9 cellular contexts compared by ENCODE assay signal in genomic region chr9:114386361-114386885, GRCh38. TPM values are rescaled to one million over a fixed set of nuclear protein-coding genes. Genes with fewer than 3 reads are reported as not detected.
DNase-seq lines count a peak whose midpoint lies in the region; ATAC-seq and TF ChIP-seq lines count a peak whose summit lies in the region.
"Had no signal": no experiment of that assay in that cellular context is flagged by ENCODE, and none has a peak within 500 bp of the region (broad histone marks: within the 10 kb centered on the region; RNA-seq: fewer than 3 reads in every experiment).

No MANE protein-coding gene starts in this region.

- no peak overlapping the region for H4K5ac ChIP-seq in H9 (ENCODE audit: insufficient read length, low read depth, low read length)

- H3K23ac ChIP-seq in H9 (ENCODE audit: insufficient read length, low read depth, low read length): no peak overlapping the region

- no peak overlapping the region for H3K4ac ChIP-seq in H9 (ENCODE audit: low read depth, low read length)

- H3K9me3 Mint-ChIP-seq in H9: no peaks in the 10 kb centered on the region
- no peaks in the 10 kb centered on the region for H3K9me3 Mint-ChIP-seq in activated T-helper 1 cell treated with anti-CD3 and anti-CD28 coated beads, Interleukin-12 subunit alpha, Interleukin-12 subunit beta, Interleukin-2, Interleukin-4 antibody, amounts not matched to agents 30 ng/mL and 10 ng/mL and 1 ng/mL, durations not matched to agents 14 hours and 24 hours and 36 hours

- no peaks in the 10 kb centered on the region for H4K20me1 ChIP-seq in H9 (ENCODE audit: control insufficient read depth, insufficient read depth, insufficient read length)

- no peaks in the 10 kb centered on the region for H3K79me1 ChIP-seq in H9 (ENCODE audit: insufficient read depth, low read depth, low read length, poor library complexity, severe bottlenecking)

- no peak overlapping the region for H3K56ac ChIP-seq in H9 (ENCODE audit: insufficient read length, low read depth, low read length)

- no peaks in the 10 kb centered on the region for H3K23me2 ChIP-seq in H9 (ENCODE audit: insufficient read length, low read depth, low read length, poor library complexity, severe bottlenecking)

- no peak overlapping the region for H2AFZ ChIP-seq in H9 (ENCODE audit: low read length)

- H3K27ac ChIP-seq in H9 (ENCODE audit: insufficient read length, low read depth, low read length): no peak overlapping the region
- no peak overlapping the region for H3K27ac ChIP-seq in iPS-18a (ENCODE audit: low read length)
- H3K27ac ChIP-seq in spleen: peak overlapping the region; percentile 91 to 99 (median 95)

- H2BK120ac ChIP-seq in H9 (ENCODE audit: low read depth, low read length, poor library complexity, severe bottlenecking): no peak overlapping the region

- H3K27me3 Mint-ChIP-seq in H9 (ENCODE audit: low read depth): no peaks in the 10 kb centered on the region
- no peaks in the 10 kb centered on the region for H3K27me3 Mint-ChIP-seq in activated T-helper 1 cell treated with anti-CD3 and anti-CD28 coated beads, Interleukin-12 subunit alpha, Interleukin-12 subunit beta, Interleukin-2, Interleukin-4 antibody, amounts not matched to agents 30 ng/mL and 10 ng/mL and 1 ng/mL, durations not matched to agents 14 hours and 24 hours and 36 hours (ENCODE audit: insufficient read depth)

- H3K14ac ChIP-seq in H9 (ENCODE audit: insufficient read depth, low read length): no peak overlapping the region

- no peak overlapping the region for H2BK5ac ChIP-seq in H9 (ENCODE audit: insufficient read length, low read length)

- H3K9me3 ChIP-seq in H9 (ENCODE audit: control insufficient read depth, low read depth, low read length): no peaks in the 10 kb centered on the region
- no peaks in the 10 kb centered on the region for H3K9me3 ChIP-seq in iPS-18a (ENCODE audit: control insufficient read depth, low read depth, low read length)
- no peaks in the 10 kb centered on the region for H3K9me3 ChIP-seq in spleen

- H3K79me2 ChIP-seq in H9 (ENCODE audit: insufficient read depth, low read length): no peaks in the 10 kb centered on the region; the same call in 1 of the 2 replicates

- peak overlapping the region; percentile 62 to 80 for H3K4me3 Mint-ChIP-seq in H9
- peak overlapping the region; percentile 90 for H3K4me3 Mint-ChIP-seq in activated T-helper 1 cell treated with anti-CD3 and anti-CD28 coated beads, Interleukin-12 subunit alpha, Interleukin-12 subunit beta, Interleukin-2, Interleukin-4 antibody, amounts not matched to agents 30 ng/mL and 10 ng/mL and 1 ng/mL, durations not matched to agents 14 hours and 24 hours and 36 hours

- H3K4me3 ChIP-seq in iPS-18a (ENCODE audit: low read length) (peak overlapping the region; percentile 9), spleen (peak overlapping the region; percentile 68 to 88 (median 80))

- no peaks in the 10 kb centered on the region for H3K27me3 ChIP-seq in H9 (ENCODE audit: insufficient read depth, low read length)
- H3K27me3 ChIP-seq in iPS-18a (ENCODE audit: control insufficient read depth, insufficient read depth, low read length): no peaks in the 10 kb centered on the region
- no peaks in the 10 kb centered on the region for H3K27me3 ChIP-seq in spleen (replicated peaks in 1 of 7)

- ATAC-seq in GM21367 (IDR thresholded peaks at IDR 0.05; ENCODE audit: unreplicated experiment): no peak

- intact Hi-C loops in activated T-helper 1 cell treated with anti-CD3 and anti-CD28 coated beads, Interleukin-12 subunit alpha, Interleukin-12 subunit beta, Interleukin-2, Interleukin-4 antibody, amounts not matched to agents 30 ng/mL and 10 ng/mL and 1 ng/mL, durations not matched to agents 14 hours and 24 hours and 36 hours (cut with micrococcal nuclease): loop anchor here (5.0 to 10.0 kb wide), 7 partner anchors 101 to 1112 kb away; partner anchors contain the start of genes C9orf43, CDC26, KIF12 and POLE3
- intact Hi-C loops in spleen (cut with DNase I; ENCODE audit: low total_unique reads): no loop called here

- no peak for TF ChIP-seq POLR2A in spleen (IDR thresholded peaks at IDR 0.05)

- no peak overlapping the region for H4K91ac ChIP-seq in H9 (ENCODE audit: insufficient read length, low read depth, low read length)

- peaks cover 0 to 8% (median 1%) of the 10 kb centered on the region in 3 experiments; a peak in 2 of 7 replicates for H3K36me3 Mint-ChIP-seq in H9 (ENCODE audit: insufficient read depth in 1 of 3, low read depth in 3 of 3)
- H3K36me3 Mint-ChIP-seq in activated T-helper 1 cell treated with anti-CD3 and anti-CD28 coated beads, Interleukin-12 subunit alpha, Interleukin-12 subunit beta, Interleukin-2, Interleukin-4 antibody, amounts not matched to agents 30 ng/mL and 10 ng/mL and 1 ng/mL, durations not matched to agents 14 hours and 24 hours and 36 hours (ENCODE audit: low read depth): peaks cover 58% of the 10 kb centered on the region

- TF ChIP-seq CTCF in H9 (conservative IDR thresholded peaks at IDR 0.05) (no peak), spleen (IDR thresholded peaks at IDR 0.05 in 8 of 11, conservative IDR thresholded peaks at IDR 0.05 in 3 of 11) (no peak)

- H3T11ph ChIP-seq in H9 (ENCODE audit: low read length): no peak overlapping the region

- H2AK5ac ChIP-seq in H9 (ENCODE audit: insufficient read length, low read length): no peak overlapping the region

- H3K27ac Mint-ChIP-seq in H9: peak overlapping the region in 2 of 3 experiments; percentile 10 to 51; a peak in 3 of 7 replicates
- H3K27ac Mint-ChIP-seq in activated T-helper 1 cell treated with anti-CD3 and anti-CD28 coated beads, Interleukin-12 subunit alpha, Interleukin-12 subunit beta, Interleukin-2, Interleukin-4 antibody, amounts not matched to agents 30 ng/mL and 10 ng/mL and 1 ng/mL, durations not matched to agents 14 hours and 24 hours and 36 hours: peak overlapping the region; percentile 93

- H3K18ac ChIP-seq in H9 (ENCODE audit: insufficient read length, low read depth, low read length): no peak overlapping the region

- H3K36me3 ChIP-seq in iPS-18a (ENCODE audit: control insufficient read depth, low read depth, low read length) (no peaks in the 10 kb centered on the region), spleen (peaks cover 0 to 52% (median 1%) of the 10 kb centered on the region in 6 donors)

- no peak overlapping the region for H2BK12ac ChIP-seq in H9 (ENCODE audit: insufficient read length, low read depth, low read length)

- no CpG with 5 or more reads among the region's 10 CpGs for WGBS in H9 (ENCODE audit: extremely low coverage, insufficient read length, low lambda C conversion rate)
- WGBS in spleen, 5 donors: 8 to 21% (median 14%) methylated on average over 9 to 10 of the region's 10 CpGs

- DNase-seq in H9: no peak
- no peak for DNase-seq in activated T-helper 1 cell treated with anti-CD3 and anti-CD28 coated beads, Interleukin-12 subunit alpha, Interleukin-12 subunit beta, Interleukin-2, Interleukin-4 antibody, amounts not matched to agents 30 ng/mL and 10 ng/mL and 1 ng/mL, durations not matched to agents 14 hours and 24 hours and 36 hours (ENCODE audit: low spot score)
- DNase-seq in spleen: peak; percentile 86
- no peak for DNase-seq in superior temporal gyrus (ENCODE audit: extremely low spot score)
- no peak for DNase-seq in NCI-H345 (lab: John Stamatoyannopoulos, UW)
- no peak for DNase-seq in NCI-H1105 (lab: John Stamatoyannopoulos, UW)
- DNase-seq: SIG-M5 had no signal

- no peak overlapping the region for H3K4me2 ChIP-seq in H9 (ENCODE audit: insufficient read depth, insufficient read length, low read length)

- peaks cover 76 to 85% of the 10 kb centered on the region in 2 experiments for H3K4me1 Mint-ChIP-seq in H9
- H3K4me1 Mint-ChIP-seq in activated T-helper 1 cell treated with anti-CD3 and anti-CD28 coated beads, Interleukin-12 subunit alpha, Interleukin-12 subunit beta, Interleukin-2, Interleukin-4 antibody, amounts not matched to agents 30 ng/mL and 10 ng/mL and 1 ng/mL, durations not matched to agents 14 hours and 24 hours and 36 hours (ENCODE audit: low read depth): peaks cover 78% of the 10 kb centered on the region

- no peak overlapping the region for H4K8ac ChIP-seq in H9 (replicated peaks; ENCODE audit: insufficient read length, low read depth, low read length)

- H3K9ac ChIP-seq in H9 (ENCODE audit: extremely low read depth, insufficient read length, low read length) (no peak overlapping the region), iPS-18a (ENCODE audit: low read length) (no peak overlapping the region)

- peaks cover 4% of the 10 kb centered on the region; the same call in 1 of the 2 replicates for H3K4me1 ChIP-seq in H9 (ENCODE audit: insufficient read depth, low read length)
- H3K4me1 ChIP-seq in iPS-18a (ENCODE audit: control insufficient read depth, low read depth, low read length): peaks cover 48% of the 10 kb centered on the region
- H3K4me1 ChIP-seq in spleen: peaks cover 60 to 98% (median 90%) of the 10 kb centered on the region in 6 donors

- H2BK15ac ChIP-seq in H9 (ENCODE audit: low read depth, low read length): no peak overlapping the region

- H2BK20ac ChIP-seq in H9 (ENCODE audit: low read depth, low read length, poor library complexity, severe bottlenecking): no peak overlapping the region

RNA-seq across cellular contexts. Expression of gene AKNA, which starts 1.4 kb away (rescaled TPM):
- total RNA-seq in H9 (2021) (19.7 and 20.8 TPM in 2 replicates), spleen (100 to 1,000 TPM; 198 to 324 (median 238) TPM)
- total RNA-seq in activated T-helper 1 cell treated with anti-CD3 and anti-CD28 coated beads, Interleukin-12 subunit alpha, Interleukin-12 subunit beta, Interleukin-2, Interleukin-4 antibody, amounts not matched to agents 30 ng/mL and 10 ng/mL and 1 ng/mL, durations not matched to agents 14 hours and 24 hours and 36 hours: 178 and 182 TPM in 2 replicates
- 100 to 1,000 TPM in 2 of 3 donors, 10 to 100 TPM in 1; 92.9 to 129 (median 124) TPM for polyA plus RNA-seq in spleen

RNA-seq across cellular contexts. Expression of gene ORM2, which starts 56.8 kb away (rescaled TPM):
- total RNA-seq in H9 (2021): 1.2 and 1.4 TPM in 2 replicates
- not detected in 2 replicates for total RNA-seq in activated T-helper 1 cell treated with anti-CD3 and anti-CD28 coated beads, Interleukin-12 subunit alpha, Interleukin-12 subunit beta, Interleukin-2, Interleukin-4 antibody, amounts not matched to agents 30 ng/mL and 10 ng/mL and 1 ng/mL, durations not matched to agents 14 hours and 24 hours and 36 hours
- total RNA-seq in spleen: under 1 TPM in 2 of 7 donors, not detected in 5; 0.57 to 0.93 TPM
- polyA plus RNA-seq in spleen: under 1 TPM in 2 of 3 donors, not detected in 1; 0.13 to 0.18 TPM

Comparison
In these comparisons a context has a peak if more than half of its experiments do, and no peak if none do; other contexts are left out.
1. H3K27ac ChIP-seq: peak in spleen (8 of 8); none in H9 (single experiment) and iPS-18a (single experiment).